Comparison of ENCODE assay signal across 8 cellular contexts in genomic region chr11:35619754-35620640, GRCh38. TPM values are rescaled to one million over a fixed set of nuclear protein-coding genes. Genes with fewer than 3 reads are reported as not detected.
DNase-seq lines count a peak whose midpoint lies in the region; ATAC-seq, FAIRE-seq and TF ChIP-seq lines count a peak whose summit lies in the region.

No MANE protein-coding gene starts in this region.

- H3K4me1 Mint-ChIP-seq in central memory CD8-positive, alpha-beta T cell = peaks cover 4% of the 10 kb centered on the region

- no peak overlapping the region for H3K27ac Mint-ChIP-seq in central memory CD8-positive, alpha-beta T cell (ENCODE audit: low read depth)

- FAIRE-seq in D721Med (lab: Jason Lieb, UNC) = no peak

- H3K36me3 Mint-ChIP-seq in central memory CD8-positive, alpha-beta T cell (ENCODE audit: insufficient read depth) = peaks cover 2% of the 10 kb centered on the region

- ATAC-seq in GM21619 (IDR thresholded peaks at IDR 0.05; ENCODE audit: unreplicated experiment) (peak; percentile 17), left colon (peak; percentile 21), GM18511 (IDR thresholded peaks at IDR 0.05; ENCODE audit: unreplicated experiment) (no peak)
- ATAC-seq in central memory CD8-positive, alpha-beta T cell (replicated peaks; ENCODE audit: extremely low read depth, poor library complexity, severe bottlenecking) = no peak

- no peak overlapping the region for H3K9ac ChIP-seq in subcutaneous abdominal adipose tissue (ENCODE audit: low read length in 5 of 5)

- H3K4me1 ChIP-seq in subcutaneous abdominal adipose tissue (ENCODE audit: control insufficient read depth in 5 of 5, insufficient read depth in 5 of 5, low read length in 5 of 5) = peaks cover 0 to 40% (median 29%) of the 10 kb centered on the region in 5 donors

- intact Hi-C loops in left colon (cut with DNase I, micrococcal nuclease) = loop anchor here in 1 of 2 donors (5.0 to 10.0 kb wide), 3 partner anchors 202 to 647 kb away; no protein-coding TSS in a partner anchor

- peak overlapping the region; percentile 40 to 70 (median 60) for H3K4me3 ChIP-seq in subcutaneous abdominal adipose tissue (ENCODE audit: low read depth in 1 of 5, low read length in 5 of 5)

- H3K27ac ChIP-seq in subcutaneous abdominal adipose tissue (ENCODE audit: low read depth, low read length) = no peak overlapping the region

- peak overlapping the region; percentile 25 for H3K4me3 Mint-ChIP-seq in central memory CD8-positive, alpha-beta T cell

- H3K9me3 ChIP-seq in subcutaneous abdominal adipose tissue (ENCODE audit: control insufficient read depth in 5 of 5, low read length in 5 of 5) = no peaks in the 10 kb centered on the region

- peaks cover 5 to 16% (median 11%) of the 10 kb centered on the region in 5 donors for H3K27me3 ChIP-seq in subcutaneous abdominal adipose tissue (ENCODE audit: control insufficient read depth in 5 of 5, insufficient read depth in 4 of 5, low read length in 5 of 5)

- DNase-seq in D721Med (ENCODE audit: insufficient read length, low spot score) (no peak), NCI-H69 (lab: John Stamatoyannopoulos, UW) (peak; percentile 83), left colon (peak in 1 of 2 donors; percentile 22), activated gamma-delta T cell (lab: John Stamatoyannopoulos, UW) (no peak)
- DNase-seq in central memory CD8-positive, alpha-beta T cell (ENCODE audit: low spot score in 2 of 2) = no peak

- H3K9me3 Mint-ChIP-seq in central memory CD8-positive, alpha-beta T cell = no peaks in the 10 kb centered on the region

- no peaks in the 10 kb centered on the region for H3K36me3 ChIP-seq in subcutaneous abdominal adipose tissue (ENCODE audit: control insufficient read depth in 5 of 5, insufficient read depth in 5 of 5, low read length in 5 of 5)

- peaks cover 82% of the 10 kb centered on the region for H3K27me3 Mint-ChIP-seq in central memory CD8-positive, alpha-beta T cell

- TF ChIP-seq CTCF in D721Med (IDR thresholded peaks at IDR 0.05; ENCODE audit: insufficient read depth, missing control alignments) = peak; percentile 7

RNA-seq across cellular contexts. Expression of gene FJX1, which starts 1.7 kb away (rescaled TPM):
- under 1 TPM in 1 of 2 donors, not detected in 1; 0.50 TPM for total RNA-seq in left colon

RNA-seq across cellular contexts. Expression of gene TRIM44, which starts 42.6 kb away (rescaled TPM):
- total RNA-seq in left colon = 10 to 100 TPM; 45.7 to 49.4 TPM

Comparison
In these comparisons a context has a peak if more than half of its experiments do, and no peak if none do; other contexts are left out.
1. ATAC-seq: peak in GM21619 (single experiment) and left colon (single experiment); none in central memory CD8-positive, alpha-beta T cell (single experiment) and GM18511 (single experiment).